ENCODE assay signal across 14 cellular contexts in genomic region chr1:12501661-12502060, GRCh38.
DNase-seq lines count a peak whose midpoint lies in the region; ATAC-seq and TF ChIP-seq lines count a peak whose summit lies in the region.
"Had no signal": no experiment of that assay in that cellular context is flagged by ENCODE, and none has a peak within 500 bp of the region (broad histone marks: within the 10 kb centered on the region; RNA-seq: fewer than 3 reads in every experiment).

No MANE protein-coding gene starts in this region.

- DNase-seq in activated naive CD4-positive, alpha-beta T cell treated with anti-CD3 and anti-CD28 coated beads, Interleukin-2, amount 50 U/mL, for 72 hours (ENCODE audit: low spot score in 2 of 2), result no peak
- no peak for DNase-seq in activated naive CD4-positive, alpha-beta T cell treated with Interleukin-2 at 50 U/mL for 16 hours
- DNase-seq in T-helper 17 cell (no peak), fibroblast of mammary gland (ENCODE audit: low read depth) (peak; percentile 86), RPMI8226 (no peak), NCI-H2107 (lab: John Stamatoyannopoulos, UW) (no peak)
- DNase-seq in stimulated activated effector memory CD8-positive, alpha-beta T cell treated with anti-CD3 and anti-CD28 coated beads, Interleukin-12 subunit alpha, Interleukin-12 subunit beta, amount 100 ng/mL, for 72 hours (ENCODE audit: low spot score in 2 of 2), result no peak
- DNase-seq: activated CD4-positive, CD25-positive, alpha-beta regulatory T cell; DMS53; NCI-H345; retina; SHP77 treated with DMSO at 0.1 percent for 48 hours had no signal

- TF ChIP-seq CTCF in fibroblast of mammary gland (conservative IDR thresholded peaks at IDR 0.05; ENCODE audit: control insufficient read depth, insufficient read depth, low read depth, low read length), result no peak

- no peaks in the 10 kb centered on the region for H3K9me3 Mint-ChIP-seq in activated naive CD4-positive, alpha-beta T cell treated with anti-CD3 and anti-CD28 coated beads, Interleukin-2, amount 50 U/mL, for 72 hours
- no peaks in the 10 kb centered on the region for H3K9me3 Mint-ChIP-seq in stimulated activated effector memory CD8-positive, alpha-beta T cell treated with anti-CD3 and anti-CD28 coated beads, Interleukin-12 subunit alpha, Interleukin-12 subunit beta, amount 100 ng/mL, for 72 hours
- H3K9me3 Mint-ChIP-seq: type B pancreatic cell had no signal

- no peaks in the 10 kb centered on the region for H3K9me3 ChIP-seq in T-helper 17 cell (ENCODE audit: control insufficient read depth, low read length, poor library complexity, severe bottlenecking)

- no peak overlapping the region for H3K4me3 Mint-ChIP-seq in T-helper 17 cell
- peak overlapping the region; percentile 29 for H3K4me3 Mint-ChIP-seq in stimulated activated effector memory CD8-positive, alpha-beta T cell treated with anti-CD3 and anti-CD28 coated beads, Interleukin-12 subunit alpha, Interleukin-12 subunit beta, amount 100 ng/mL, for 72 hours
- H3K4me3 Mint-ChIP-seq: type B pancreatic cell had no signal

- peaks cover 16% of the 10 kb centered on the region for H3K4me1 Mint-ChIP-seq in T-helper 17 cell
- peaks cover 24% of the 10 kb centered on the region for H3K4me1 Mint-ChIP-seq in stimulated activated effector memory CD8-positive, alpha-beta T cell treated with anti-CD3 and anti-CD28 coated beads, Interleukin-12 subunit alpha, Interleukin-12 subunit beta, amount 100 ng/mL, for 72 hours

- peak overlapping the region; percentile 77 to 82 for H3K27ac Mint-ChIP-seq in activated naive CD4-positive, alpha-beta T cell treated with anti-CD3 and anti-CD28 coated beads, Interleukin-2, amount 50 U/mL, for 72 hours
- H3K27ac Mint-ChIP-seq in T-helper 17 cell, result peak overlapping the region; percentile 92
- H3K27ac Mint-ChIP-seq in stimulated activated effector memory CD8-positive, alpha-beta T cell treated with anti-CD3 and anti-CD28 coated beads, Interleukin-12 subunit alpha, Interleukin-12 subunit beta, amount 100 ng/mL, for 72 hours, result peak overlapping the region; percentile 91
- H3K27ac Mint-ChIP-seq: type B pancreatic cell had no signal

- peaks cover 14 to 49% of the 10 kb centered on the region in 2 donors for H3K36me3 Mint-ChIP-seq in activated naive CD4-positive, alpha-beta T cell treated with anti-CD3 and anti-CD28 coated beads, Interleukin-2, amount 50 U/mL, for 72 hours
- H3K36me3 Mint-ChIP-seq in T-helper 17 cell (ENCODE audit: low read depth), result peaks cover 11% of the 10 kb centered on the region
- peaks cover 25% of the 10 kb centered on the region for H3K36me3 Mint-ChIP-seq in stimulated activated effector memory CD8-positive, alpha-beta T cell treated with anti-CD3 and anti-CD28 coated beads, Interleukin-12 subunit alpha, Interleukin-12 subunit beta, amount 100 ng/mL, for 72 hours

- no peaks in the 10 kb centered on the region for H3K27me3 Mint-ChIP-seq in T-helper 17 cell
- H3K27me3 Mint-ChIP-seq: type B pancreatic cell had no signal

- ATAC-seq in activated naive CD4-positive, alpha-beta T cell treated with anti-CD3 and anti-CD28 coated beads, Interleukin-2, amount 50 U/mL, for 72 hours, result peak in 1 of 2 donors; percentile 63
- ATAC-seq in T-helper 17 cell (no peak), HG03108 (IDR thresholded peaks at IDR 0.05; ENCODE audit: unreplicated experiment) (no peak)
- no peak for ATAC-seq in stimulated activated effector memory CD8-positive, alpha-beta T cell treated with anti-CD3 and anti-CD28 coated beads, Interleukin-12 subunit alpha, Interleukin-12 subunit beta, amount 100 ng/mL, for 72 hours

- no peak overlapping the region for H3K4me3 ChIP-seq in fibroblast of mammary gland (ENCODE audit: control insufficient read depth, low read depth, low read length)
